In the genomic region with DNA sequence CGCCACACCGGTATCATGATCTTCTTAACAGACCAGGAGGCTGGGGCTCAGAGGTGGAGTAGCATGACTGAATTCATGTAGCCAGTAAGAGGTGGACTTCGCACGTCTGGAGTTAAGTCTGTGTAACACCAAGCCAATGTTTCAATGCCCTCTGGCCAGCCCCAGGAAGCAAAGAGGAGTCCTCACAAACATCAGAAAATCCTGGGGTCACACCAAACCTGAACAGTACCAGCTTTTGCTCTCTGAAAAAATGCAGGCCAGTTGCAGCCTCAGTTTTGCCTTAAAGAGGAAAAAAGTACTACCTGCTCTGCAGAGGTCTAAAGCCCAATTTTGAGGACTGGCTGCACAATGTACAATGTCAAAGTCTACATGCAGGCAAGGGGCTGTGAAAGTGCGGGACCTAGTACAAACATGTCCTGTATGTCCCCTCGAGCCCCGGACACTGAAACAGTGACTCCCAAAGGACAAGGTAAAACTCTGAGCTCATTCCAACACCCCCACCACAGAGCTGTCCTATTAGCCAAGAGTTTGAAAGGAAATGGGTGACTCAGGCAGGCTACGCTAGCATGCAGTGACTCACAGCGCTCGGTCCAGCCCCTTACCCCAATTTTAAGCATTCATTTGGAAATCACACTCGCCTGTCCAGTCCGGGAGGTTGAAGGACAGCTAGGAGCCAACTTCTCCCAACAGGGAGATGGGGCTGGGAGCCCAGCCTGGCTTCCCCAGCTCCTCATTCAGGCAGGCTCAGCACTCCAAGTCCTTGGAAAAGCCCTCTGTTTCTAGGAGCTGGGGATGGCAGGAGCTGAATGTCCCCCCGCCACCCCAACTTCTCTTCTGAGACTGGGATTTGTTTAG, we compare ENCODE assay signal across 9 cellular contexts. TPM values are rescaled to one million over a fixed set of nuclear protein-coding genes. Genes with fewer than 3 reads are reported as not detected.
DNase-seq lines count a peak whose midpoint lies in the region; ATAC-seq and TF ChIP-seq lines count a peak whose summit lies in the region.
"Had no signal": no experiment of that assay in that cellular context is flagged by ENCODE, and none has a peak within 500 bp of the region (broad histone marks: within the 10 kb centered on the region; RNA-seq: fewer than 3 reads in every experiment).

No MANE protein-coding gene starts in this region.

- peak overlapping the region; percentile 24 to 82 for H3K4me3 Mint-ChIP-seq in CD14-positive monocyte
- H3K4me3 Mint-ChIP-seq in brain = peak overlapping the region in 1 of 5 experiments; percentile 59

- no peak for TF ChIP-seq CTCF in CD14-positive monocyte (IDR thresholded peaks at IDR 0.05)
- no peak for TF ChIP-seq CTCF in brain (conservative IDR thresholded peaks at IDR 0.05)
- TF ChIP-seq CTCF in liver (IDR thresholded peaks at IDR 0.05; ENCODE audit: low read depth, low read length, missing input control) = no peak

- peak overlapping the region; percentile 57 to 99 for H3K9ac ChIP-seq in liver (ENCODE audit: low read depth in 1 of 2, low read length in 2 of 2)

- peak overlapping the region; percentile 80 to 96 (median 88) for H3K4me3 ChIP-seq in liver (ENCODE audit: low read depth in 1 of 3, low read length in 3 of 3)

- peaks cover 16 to 57% (median 28%) of the 10 kb centered on the region in 4 donors for H3K4me1 ChIP-seq in liver (ENCODE audit: control insufficient read depth in 4 of 4, insufficient read depth in 4 of 4, low read length in 3 of 4)

- WGBS in liver = 25% methylated on average over 13 of the region's 13 CpGs

- peaks cover 0 to 3% (median 0%) of the 10 kb centered on the region in 7 donors for H3K9me3 Mint-ChIP-seq in CD14-positive monocyte
- no peaks in the 10 kb centered on the region for H3K9me3 Mint-ChIP-seq in brain

- peak overlapping the region; percentile 81 to 97 for H3K27ac ChIP-seq in liver (ENCODE audit: low read depth in 1 of 2, low read length in 2 of 2)
- H3K27ac ChIP-seq: neutrophil had no signal

- H3K27me3 ChIP-seq in liver (ENCODE audit: control insufficient read depth in 4 of 4, insufficient read depth in 4 of 4, low read length in 3 of 4) = no peaks in the 10 kb centered on the region

- intact Hi-C loops in CD14-positive monocyte (cut with micrococcal nuclease) = no loop called here

- H3K4me1 Mint-ChIP-seq in CD14-positive monocyte (peaks cover 50% of the 10 kb centered on the region), brain (peaks cover 72% of the 10 kb centered on the region)

- peaks cover 0 to 13% (median 0%) of the 10 kb centered on the region in 4 donors for H3K36me3 ChIP-seq in liver (ENCODE audit: control insufficient read depth in 4 of 4, insufficient read depth in 3 of 4, low read depth in 1 of 4, low read length in 3 of 4)
- H3K36me3 ChIP-seq: neutrophil had no signal

- no peak for TF ChIP-seq RAD21 in liver (IDR thresholded peaks at IDR 0.05)

- no peaks in the 10 kb centered on the region for H3K9me3 ChIP-seq in liver (ENCODE audit: control insufficient read depth in 4 of 4, low read length in 3 of 4)
- H3K9me3 ChIP-seq: neutrophil had no signal

- peaks cover 9 to 23% (median 16%) of the 10 kb centered on the region in 3 donors for H3K27me3 Mint-ChIP-seq in CD14-positive monocyte (ENCODE audit: low read depth in 3 of 3)
- peaks cover 23% of the 10 kb centered on the region for H3K27me3 Mint-ChIP-seq in brain

- DNase-seq in CD14-positive monocyte (ENCODE audit: low spot score) (peak; percentile 88), LoVo (ENCODE audit: low spot score) (peak; percentile 62), ureter (ENCODE audit: low spot score) (peak; percentile 80), putamen (ENCODE audit: low spot score) (no peak), DMS153 treated with DMSO at 0.1 percent for 48 hours (lab: John Stamatoyannopoulos, UW; ENCODE audit: unreplicated experiment) (no peak)

- H3K36me3 Mint-ChIP-seq in CD14-positive monocyte (peaks cover 4 to 16% of the 10 kb centered on the region in 2 donors), brain (no peaks in the 10 kb centered on the region)

- H3K27ac Mint-ChIP-seq in CD14-positive monocyte = peak overlapping the region; percentile 57 to 90 (median 80)
- H3K27ac Mint-ChIP-seq in brain = peak overlapping the region in 4 of 5 experiments; percentile 53 to 85 (median 76)

- ATAC-seq in GM18858 (IDR thresholded peaks at IDR 0.05; ENCODE audit: unreplicated experiment) = no peak

TF ChIP-seq in liver, 16 proteins besides CTCF, POLR2A, EP300 and RAD21:
- TF ChIP-seq NR2F2 (IDR thresholded peaks at IDR 0.05) (no peak), SP1 (IDR thresholded peaks at IDR 0.05) (peak; percentile 62), GABPA (IDR thresholded peaks at IDR 0.05 in 1 of 2, conservative IDR thresholded peaks at IDR 0.05 in 1 of 2) (peak in 1 of 2 donors; percentile 29), JUND (IDR thresholded peaks at IDR 0.05) (peak; percentile 85 to 91), TAF1 (conservative IDR thresholded peaks at IDR 0.05) (peak; percentile 73), RXRA (IDR thresholded peaks at IDR 0.05) (peak in 1 of 2 donors; percentile 66), EGR1 (IDR thresholded peaks at IDR 0.05; ENCODE audit: low read depth in 2 of 2) (peak in 1 of 2 donors; percentile 15), FOXA2 (IDR thresholded peaks at IDR 0.05) (no peak), YY1 (IDR thresholded peaks at IDR 0.05) (peak; percentile 8), HNF4G (IDR thresholded peaks at IDR 0.05) (peak; percentile 31), HNF4A (conservative IDR thresholded peaks at IDR 0.05) (peak; percentile 66 to 91)
- TF ChIP-seq, protein P1, sequence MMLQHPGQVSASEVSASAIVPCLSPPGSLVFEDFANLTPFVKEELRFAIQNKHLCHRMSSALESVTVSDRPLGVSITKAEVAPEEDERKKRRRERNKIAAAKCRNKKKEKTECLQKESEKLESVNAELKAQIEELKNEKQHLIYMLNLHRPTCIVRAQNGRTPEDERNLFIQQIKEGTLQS (IDR thresholded peaks at IDR 0.05) = peak; percentile 9
- TF ChIP-seq, protein P2, sequence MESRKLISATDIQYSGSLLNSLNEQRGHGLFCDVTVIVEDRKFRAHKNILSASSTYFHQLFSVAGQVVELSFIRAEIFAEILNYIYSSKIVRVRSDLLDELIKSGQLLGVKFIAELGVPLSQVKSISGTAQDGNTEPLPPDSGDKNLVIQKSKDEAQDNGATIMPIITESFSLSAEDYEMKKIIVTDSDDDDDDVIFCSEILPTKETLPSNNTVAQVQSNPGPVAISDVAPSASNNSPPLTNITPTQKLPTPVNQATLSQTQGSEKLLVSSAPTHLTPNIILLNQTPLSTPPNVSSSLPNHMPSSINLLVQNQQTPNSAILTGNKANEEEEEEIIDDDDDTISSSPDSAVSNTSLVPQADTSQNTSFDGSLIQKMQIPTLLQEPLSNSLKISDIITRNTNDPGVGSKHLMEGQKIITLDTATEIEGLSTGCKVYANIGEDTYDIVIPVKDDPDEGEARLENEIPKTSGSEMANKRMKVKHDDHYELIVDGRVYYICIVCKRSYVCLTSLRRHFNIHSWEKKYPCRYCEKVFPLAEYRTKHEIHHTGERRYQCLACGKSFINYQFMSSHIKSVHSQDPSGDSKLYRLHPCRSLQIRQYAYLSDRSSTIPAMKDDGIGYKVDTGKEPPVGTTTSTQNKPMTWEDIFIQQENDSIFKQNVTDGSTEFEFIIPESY (IDR thresholded peaks at IDR 0.05) = no peak
- TF ChIP-seq, protein P3, sequence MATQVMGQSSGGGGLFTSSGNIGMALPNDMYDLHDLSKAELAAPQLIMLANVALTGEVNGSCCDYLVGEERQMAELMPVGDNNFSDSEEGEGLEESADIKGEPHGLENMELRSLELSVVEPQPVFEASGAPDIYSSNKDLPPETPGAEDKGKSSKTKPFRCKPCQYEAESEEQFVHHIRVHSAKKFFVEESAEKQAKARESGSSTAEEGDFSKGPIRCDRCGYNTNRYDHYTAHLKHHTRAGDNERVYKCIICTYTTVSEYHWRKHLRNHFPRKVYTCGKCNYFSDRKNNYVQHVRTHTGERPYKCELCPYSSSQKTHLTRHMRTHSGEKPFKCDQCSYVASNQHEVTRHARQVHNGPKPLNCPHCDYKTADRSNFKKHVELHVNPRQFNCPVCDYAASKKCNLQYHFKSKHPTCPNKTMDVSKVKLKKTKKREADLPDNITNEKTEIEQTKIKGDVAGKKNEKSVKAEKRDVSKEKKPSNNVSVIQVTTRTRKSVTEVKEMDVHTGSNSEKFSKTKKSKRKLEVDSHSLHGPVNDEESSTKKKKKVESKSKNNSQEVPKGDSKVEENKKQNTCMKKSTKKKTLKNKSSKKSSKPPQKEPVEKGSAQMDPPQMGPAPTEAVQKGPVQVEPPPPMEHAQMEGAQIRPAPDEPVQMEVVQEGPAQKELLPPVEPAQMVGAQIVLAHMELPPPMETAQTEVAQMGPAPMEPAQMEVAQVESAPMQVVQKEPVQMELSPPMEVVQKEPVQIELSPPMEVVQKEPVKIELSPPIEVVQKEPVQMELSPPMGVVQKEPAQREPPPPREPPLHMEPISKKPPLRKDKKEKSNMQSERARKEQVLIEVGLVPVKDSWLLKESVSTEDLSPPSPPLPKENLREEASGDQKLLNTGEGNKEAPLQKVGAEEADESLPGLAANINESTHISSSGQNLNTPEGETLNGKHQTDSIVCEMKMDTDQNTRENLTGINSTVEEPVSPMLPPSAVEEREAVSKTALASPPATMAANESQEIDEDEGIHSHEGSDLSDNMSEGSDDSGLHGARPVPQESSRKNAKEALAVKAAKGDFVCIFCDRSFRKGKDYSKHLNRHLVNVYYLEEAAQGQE (IDR thresholded peaks at IDR 0.05) = peak; percentile 60

RNA-seq across cellular contexts. Expression of a gene that starts 4.1 kb away (rescaled TPM):
- polyA plus RNA-seq in CD14-positive monocyte (1 to 10 TPM; 1.6 to 1.9 TPM), brain (ENCODE audit: insufficient read depth, low read depth, low replicate concordance) (63.5 TPM), liver (10 to 100 TPM; 80.6 to 86.5 TPM)
- total RNA-seq in liver (100 to 1,000 TPM in 1 of 2 donors, 10 to 100 TPM in 1; 54.4 to 147 TPM), ureter (215 TPM)

RNA-seq across cellular contexts. Expression of a gene that starts 18.9 kb away (rescaled TPM):
- 10 to 100 TPM; 22.1 to 23.1 TPM for polyA plus RNA-seq in CD14-positive monocyte
- 34.6 TPM for polyA plus RNA-seq in brain (ENCODE audit: insufficient read depth, low read depth, low replicate concordance)
- 10 to 100 TPM; 15.0 to 29.0 TPM for total RNA-seq in liver
- 10 to 100 TPM; 27.2 to 37.8 TPM for polyA plus RNA-seq in liver
- total RNA-seq in ureter = 28.8 TPM

RNA-seq across cellular contexts. Expression of a gene that starts 34.0 kb away (rescaled TPM):
- polyA plus RNA-seq in CD14-positive monocyte (under 1 TPM in 1 of 2 donors, not detected in 1; 0.11 TPM), brain (ENCODE audit: insufficient read depth, low read depth, low replicate concordance) (4.8 TPM), liver (not detected)
- total RNA-seq in liver (not detected), ureter (1.2 TPM)

RNA-seq across cellular contexts. Expression of a gene that starts 36.0 kb away (rescaled TPM):
- polyA plus RNA-seq in CD14-positive monocyte = not detected
- 0.20 TPM for polyA plus RNA-seq in brain (ENCODE audit: insufficient read depth, low read depth, low replicate concordance)
- not detected for total RNA-seq in liver
- polyA plus RNA-seq in liver = under 1 TPM in 1 of 2 donors, not detected in 1; 0.05 TPM
- not detected for total RNA-seq in ureter

RNA-seq across cellular contexts. Expression of a gene that starts 37.5 kb away (rescaled TPM):
- polyA plus RNA-seq in CD14-positive monocyte (not detected), brain (ENCODE audit: insufficient read depth, low read depth, low replicate concordance) (not detected), liver (not detected)
- total RNA-seq in liver (not detected), ureter (not detected)

Comparison
In these comparisons a context has a peak if more than half of its experiments do, and no peak if none do; other contexts are left out.
1. DNase-seq: peak in CD14-positive monocyte (single experiment), LoVo (single experiment) and ureter (single experiment); none in putamen (single experiment) and DMS153 treated with DMSO at 0.1 percent for 48 hours (single experiment).
2. RNA of a gene that starts 4.1 kb away (polyA plus RNA-seq): 80.6 to 86.5 TPM in liver and 63.5 TPM in brain (single experiment); 1.6 to 1.9 TPM in CD14-positive monocyte; every median in the first group is over 10 times any median in the second.